10 cellular contexts compared by ENCODE assay signal in genomic region chr18:35624140-35624539, GRCh38. TPM values are rescaled to one million over a fixed set of nuclear protein-coding genes. Genes with fewer than 3 reads are reported as not detected.
DNase-seq lines count a peak whose midpoint lies in the region; ATAC-seq and TF ChIP-seq lines count a peak whose summit lies in the region.
"Had no signal": no experiment of that assay in that cellular context is flagged by ENCODE, and none has a peak within 500 bp of the region (broad histone marks: within the 10 kb centered on the region; RNA-seq: fewer than 3 reads in every experiment).

No MANE protein-coding gene starts in this region.

- peaks cover 59% of the 10 kb centered on the region for H3K79me2 ChIP-seq in SK-N-SH (ENCODE audit: insufficient read depth)

- DNase-seq in activated CD4-positive, alpha-beta memory T cell treated with anti-CD3 and anti-CD28 coated beads for 36 hours = no peak
- DNase-seq in activated CD4-positive, alpha-beta memory T cell treated with anti-CD3 and anti-CD28 coated beads, Interleukin-2, amount 10 ng/mL, durations not matched to agents 7 days and 5 days = no peak
- DNase-seq in psoas muscle (no peak), DMS79 (lab: John Stamatoyannopoulos, UW) (no peak), SK-N-SH (no peak)
- DNase-seq: NCI-H446 had no signal

- H3K27me3 Mint-ChIP-seq in activated CD4-positive, alpha-beta memory T cell treated with anti-CD3 and anti-CD28 coated beads for 36 hours = no peaks in the 10 kb centered on the region
- no peaks in the 10 kb centered on the region for H3K27me3 Mint-ChIP-seq in activated CD4-positive, alpha-beta memory T cell treated with anti-CD3 and anti-CD28 coated beads, Interleukin-2, amount 10 ng/mL, durations not matched to agents 7 days and 5 days

- H3K36me3 ChIP-seq in psoas muscle (ENCODE audit: insufficient read depth in 1 of 2, low read depth in 1 of 2) (peaks cover 0 to 2% of the 10 kb centered on the region in 2 donors), SK-N-SH (replicated peaks in 1 of 2; ENCODE audit: control insufficient read depth in 1 of 2, insufficient read depth in 2 of 2, low read length in 1 of 2) (no peaks in the 10 kb centered on the region)

- no peak overlapping the region for H3K4me2 ChIP-seq in SK-N-SH
- H3K4me2 ChIP-seq: A549 had no signal

- H3K9me2 ChIP-seq in SK-N-SH = no peaks in the 10 kb centered on the region

- CTCF ChIA-PET in activated CD4-positive, alpha-beta memory T cell treated with anti-CD3 and anti-CD28 coated beads for 36 hours (lab: Charles Lee) = no interaction called here
- CTCF ChIA-PET in activated CD4-positive, alpha-beta memory T cell treated with anti-CD3 and anti-CD28 coated beads, Interleukin-2, amount 10 ng/mL, durations not matched to agents 7 days and 5 days (lab: Charles Lee) = interaction anchor here (0.7 kb wide), 1 partner anchor 394 kb away, joined by 3 read pairs; no protein-coding TSS in a partner anchor
- CTCF ChIA-PET in SK-N-SH (lab: Yijun Ruan, JAX) = no interaction called here

- WGBS in psoas muscle, 3 donors = 92 to 100% (median 97%) methylated on average over 1 of the region's 1 CpG
- 91% methylated on average over 1 of the region's 1 CpG for WGBS in SK-N-SH (ENCODE audit: low lambda C conversion rate)

- ATAC-seq in GM21717 (IDR thresholded peaks at IDR 0.05; ENCODE audit: unreplicated experiment) (peak; percentile 91), HG03565 (IDR thresholded peaks at IDR 0.05; ENCODE audit: unreplicated experiment) (peak; percentile 89), psoas muscle (peak in 2 of 4 donors; percentile 36 to 42), HG02759 (IDR thresholded peaks at IDR 0.05; ENCODE audit: unreplicated experiment) (no peak)
- ATAC-seq: A549 had no signal

- peaks cover 19% of the 10 kb centered on the region for H3K4me1 Mint-ChIP-seq in activated CD4-positive, alpha-beta memory T cell treated with anti-CD3 and anti-CD28 coated beads for 36 hours (ENCODE audit: low read depth)
- H3K4me1 Mint-ChIP-seq in activated CD4-positive, alpha-beta memory T cell treated with anti-CD3 and anti-CD28 coated beads, Interleukin-2, amount 10 ng/mL, durations not matched to agents 7 days and 5 days = peaks cover 17% of the 10 kb centered on the region

- H3K9me3 ChIP-seq in psoas muscle (no peaks in the 10 kb centered on the region), SK-N-SH (no peaks in the 10 kb centered on the region)

- peak overlapping the region; percentile 40 for H3K27ac Mint-ChIP-seq in activated CD4-positive, alpha-beta memory T cell treated with anti-CD3 and anti-CD28 coated beads for 36 hours
- H3K27ac Mint-ChIP-seq in activated CD4-positive, alpha-beta memory T cell treated with anti-CD3 and anti-CD28 coated beads, Interleukin-2, amount 10 ng/mL, durations not matched to agents 7 days and 5 days = no peak overlapping the region

- TF ChIP-seq CTCF in psoas muscle (IDR thresholded peaks at IDR 0.05) (no peak), SK-N-SH (IDR thresholded peaks at IDR 0.05) (no peak)

- peaks cover 2% of the 10 kb centered on the region for H3K9me3 Mint-ChIP-seq in activated CD4-positive, alpha-beta memory T cell treated with anti-CD3 and anti-CD28 coated beads for 36 hours
- H3K9me3 Mint-ChIP-seq in activated CD4-positive, alpha-beta memory T cell treated with anti-CD3 and anti-CD28 coated beads, Interleukin-2, amount 10 ng/mL, durations not matched to agents 7 days and 5 days = peaks cover 16% of the 10 kb centered on the region

- POLR2A ChIA-PET in activated CD4-positive, alpha-beta memory T cell treated with anti-CD3 and anti-CD28 coated beads for 36 hours (lab: Charles Lee) = no interaction called here
- POLR2A ChIA-PET in activated CD4-positive, alpha-beta memory T cell treated with anti-CD3 and anti-CD28 coated beads, Interleukin-2, amount 10 ng/mL, durations not matched to agents 7 days and 5 days (lab: Charles Lee) = no interaction called here
- POLR2A ChIA-PET in SK-N-SH (lab: Yijun Ruan, JAX) = no interaction called here

- H4K20me1 ChIP-seq in SK-N-SH (ENCODE audit: insufficient read depth) = no peaks in the 10 kb centered on the region; the same call in none of the 2 replicates

- no peak for TF ChIP-seq EP300 in SK-N-SH (IDR thresholded peaks at IDR 0.05; ENCODE audit: borderline replicate concordance in 1 of 2, low read depth in 1 of 2, low read length in 1 of 2)

- H3K9ac ChIP-seq in SK-N-SH = no peak overlapping the region

- peaks cover 56% of the 10 kb centered on the region for H3K4me1 ChIP-seq in psoas muscle
- peaks cover 0 to 3% of the 10 kb centered on the region in 2 experiments; a peak in 2 of 4 replicates for H3K4me1 ChIP-seq in SK-N-SH (ENCODE audit: control insufficient read depth in 1 of 2, insufficient read depth in 2 of 2, low read depth in 1 of 2, low read length in 1 of 2)

- H3K4me3 ChIP-seq in psoas muscle (no peak overlapping the region), SK-N-SH (ENCODE audit: low read depth in 2 of 2, low read length in 1 of 2) (no peak overlapping the region)
- H3K4me3 ChIP-seq: A549 had no signal

- no peak overlapping the region for H2AFZ ChIP-seq in SK-N-SH (ENCODE audit: low read depth)

- H3K27ac ChIP-seq in psoas muscle (peak overlapping the region; percentile 62), SK-N-SH (ENCODE audit: low read depth in 2 of 2, low read length in 1 of 2) (no peak overlapping the region)
- H3K27ac ChIP-seq: A549 had no signal

- no peaks in the 10 kb centered on the region for H3F3A ChIP-seq in SK-N-SH (replicated peaks; ENCODE audit: insufficient read depth)

- H3K27me3 ChIP-seq in psoas muscle (ENCODE audit: insufficient read depth in 3 of 3, low read length in 2 of 3) = no peaks in the 10 kb centered on the region
- H3K27me3 ChIP-seq in SK-N-SH (ENCODE audit: insufficient read depth) = no peaks in the 10 kb centered on the region

- H3K4me3 Mint-ChIP-seq in activated CD4-positive, alpha-beta memory T cell treated with anti-CD3 and anti-CD28 coated beads for 36 hours = no peak overlapping the region
- H3K4me3 Mint-ChIP-seq in activated CD4-positive, alpha-beta memory T cell treated with anti-CD3 and anti-CD28 coated beads, Interleukin-2, amount 10 ng/mL, durations not matched to agents 7 days and 5 days = no peak overlapping the region

- TF ChIP-seq RAD21 in SK-N-SH (IDR thresholded peaks at IDR 0.05; ENCODE audit: low read length) = no peak

- H3K36me3 Mint-ChIP-seq in activated CD4-positive, alpha-beta memory T cell treated with anti-CD3 and anti-CD28 coated beads for 36 hours = peaks cover 13% of the 10 kb centered on the region
- H3K36me3 Mint-ChIP-seq in activated CD4-positive, alpha-beta memory T cell treated with anti-CD3 and anti-CD28 coated beads, Interleukin-2, amount 10 ng/mL, durations not matched to agents 7 days and 5 days (ENCODE audit: low read depth) = peaks cover 26% of the 10 kb centered on the region

- intact Hi-C loops in activated CD4-positive, alpha-beta memory T cell treated with anti-CD3 and anti-CD28 coated beads for 36 hours (cut with micrococcal nuclease) = no loop called here
- intact Hi-C loops in psoas muscle (cut with DNase I) = loop anchor here in 1 of 2 donors (10.0 kb wide), 1 partner anchor 109 kb away; no protein-coding TSS in a partner anchor

TF ChIP-seq in SK-N-SH, 30 proteins besides CTCF, POLR2A, EP300 and RAD21 (continues in another document):
- TF ChIP-seq ELF1 (IDR thresholded peaks at IDR 0.05) (no peak), SMC3 (IDR thresholded peaks at IDR 0.05; ENCODE audit: low read depth, low read length) (no peak), REST (IDR thresholded peaks at IDR 0.05; ENCODE audit: low read depth, low read length) (no peak), FOXM1 (IDR thresholded peaks at IDR 0.05; ENCODE audit: low read depth) (no peak), MEF2A (IDR thresholded peaks at IDR 0.05; ENCODE audit: borderline replicate concordance, low read depth) (no peak), USF1 (IDR thresholded peaks at IDR 0.05; ENCODE audit: borderline replicate concordance, low read depth) (no peak)

RNA-seq across cellular contexts. Expression of gene GALNT1, which starts 42.6 kb away (rescaled TPM):
- total RNA-seq in activated CD4-positive, alpha-beta memory T cell treated with anti-CD3 and anti-CD28 coated beads for 36 hours = 10 to 100 TPM; 37.2 to 38.2 TPM
- 10 to 100 TPM; 44.0 to 47.3 TPM for total RNA-seq in activated CD4-positive, alpha-beta memory T cell treated with anti-CD3 and anti-CD28 coated beads, Interleukin-2, amount 10 ng/mL, durations not matched to agents 7 days and 5 days
- 10 to 100 TPM; 29.5 to 58.7 (median 52.6) TPM for total RNA-seq in psoas muscle
- 10 to 100 TPM; 23.7 to 70.3 (median 32.5) TPM for polyA plus RNA-seq in psoas muscle
- polyA plus RNA-seq in SK-N-SH (2012; rRNA removed) = 15.7 and 23.8 TPM in 2 replicates
- polyA plus RNA-seq in SK-N-SH (2012; cell fraction: cytosol; rRNA removed) = 30.6 and 35.9 TPM in 2 replicates
- 3.8 and 9.3 TPM in 2 replicates for polyA plus RNA-seq in SK-N-SH (2012; cell fraction: nucleus; rRNA removed)
